In the genomic region with DNA sequence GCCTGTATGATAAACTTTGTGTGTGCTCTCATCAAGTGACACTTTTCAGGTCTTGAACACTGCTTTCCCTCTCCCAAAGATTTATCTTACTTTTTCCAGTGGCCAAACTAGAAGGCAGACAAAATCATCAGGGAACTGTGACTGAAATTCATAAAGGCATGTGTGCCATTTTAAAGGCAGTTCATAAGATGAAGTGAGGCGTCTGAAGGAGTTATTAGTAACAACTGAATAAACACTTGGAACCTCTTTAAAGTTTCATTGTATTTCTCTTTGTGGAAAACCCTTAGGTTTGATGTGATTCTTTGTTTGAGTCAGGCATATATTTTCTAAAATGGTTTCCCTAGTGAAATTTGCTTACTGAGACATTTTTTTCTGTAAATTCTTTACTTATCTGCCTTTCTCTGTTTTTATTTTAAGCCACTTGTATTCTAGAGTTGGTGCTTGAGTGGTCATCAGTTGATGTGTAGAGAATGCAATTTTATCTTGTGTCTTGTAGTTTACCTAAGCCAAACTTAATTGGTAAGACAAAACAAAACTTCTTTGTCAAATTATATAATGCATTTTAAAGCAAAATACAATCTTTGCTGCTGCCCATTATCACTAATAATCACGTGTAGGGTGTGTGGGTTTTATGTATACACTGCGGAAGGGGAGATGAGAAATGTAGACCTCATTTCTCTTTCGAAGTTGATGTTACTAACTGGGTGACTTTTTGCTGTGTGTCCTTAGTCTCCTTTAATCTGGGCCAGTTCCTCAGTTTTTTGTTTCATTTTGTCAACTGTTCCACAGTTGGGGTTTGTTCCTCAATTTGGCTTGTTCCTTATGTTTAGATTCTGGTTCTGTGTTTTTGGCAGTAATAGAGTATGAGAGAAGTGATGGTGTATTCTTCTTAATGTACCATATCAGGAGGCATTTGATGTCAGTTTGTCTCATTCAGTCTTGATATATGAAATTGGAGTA, we compare ENCODE assay signal across 13 cellular contexts. TPM values are rescaled to one million over a fixed set of nuclear protein-coding genes. Genes with fewer than 3 reads are reported as not detected.
DNase-seq lines count a peak whose midpoint lies in the region; ATAC-seq and TF ChIP-seq lines count a peak whose summit lies in the region.
"Had no signal": no experiment of that assay in that cellular context is flagged by ENCODE, and none has a peak within 500 bp of the region (broad histone marks: within the 10 kb centered on the region; RNA-seq: fewer than 3 reads in every experiment).

No MANE protein-coding gene starts in this region.

- no peaks in the 10 kb centered on the region for H3K9me3 ChIP-seq in neutrophil
- no peaks in the 10 kb centered on the region for H3K9me3 ChIP-seq in CD8-positive, alpha-beta memory T cell (ENCODE audit: low read length)
- H3K9me3 ChIP-seq: SJCRH30 had no signal

- no peak for ATAC-seq in activated T-helper 17 cell treated with anti-CD3 and anti-CD28 coated beads, Interleukin-2, amount 50 U/mL, for 72 hours (replicated peaks)
- ATAC-seq: activated T-cell treated with anti-CD3 and anti-CD28 coated beads, Interleukin-2, amount 50 U/mL, for 72 hours had no signal

- H3K36me3 ChIP-seq in neutrophil = no peaks in the 10 kb centered on the region
- H3K36me3 ChIP-seq in CD8-positive, alpha-beta memory T cell (ENCODE audit: insufficient read depth, low read length) = no peaks in the 10 kb centered on the region
- H3K36me3 ChIP-seq: SJCRH30 had no signal

- POLR2A ChIA-PET in CD8-positive, alpha-beta memory T cell (lab: Charles Lee) = no interaction called here

- CTCF ChIA-PET in CD8-positive, alpha-beta memory T cell (lab: Charles Lee) = no interaction called here

- peak overlapping the region; percentile 82 for H3K27ac ChIP-seq in neutrophil
- H3K27ac ChIP-seq in CD8-positive, alpha-beta memory T cell (ENCODE audit: low read depth, low read length) = no peak overlapping the region
- H3K27ac ChIP-seq: SJCRH30 had no signal

- peaks cover 31% of the 10 kb centered on the region for H3K4me1 Mint-ChIP-seq in activated T-helper 17 cell treated with anti-CD3 and anti-CD28 coated beads, Interleukin-2, amount 50 U/mL, for 72 hours
- peaks cover 34 to 61% (median 59%) of the 10 kb centered on the region in 3 donors for H3K4me1 Mint-ChIP-seq in CD8-positive, alpha-beta memory T cell

- H3K36me3 Mint-ChIP-seq in activated T-helper 17 cell treated with anti-CD3 and anti-CD28 coated beads, Interleukin-2, amount 50 U/mL, for 72 hours (ENCODE audit: low read depth) = peaks cover 89% of the 10 kb centered on the region
- H3K36me3 Mint-ChIP-seq in CD8-positive, alpha-beta memory T cell = peaks cover 4 to 11% (median 7%) of the 10 kb centered on the region in 3 donors

- no peaks in the 10 kb centered on the region for H3K9me3 Mint-ChIP-seq in activated T-helper 17 cell treated with anti-CD3 and anti-CD28 coated beads, Interleukin-2, amount 50 U/mL, for 72 hours
- no peaks in the 10 kb centered on the region for H3K9me3 Mint-ChIP-seq in CD8-positive, alpha-beta memory T cell
- H3K9me3 Mint-ChIP-seq: activated T-cell treated with anti-CD3 and anti-CD28 coated beads, Interleukin-2, amount 50 U/mL, for 72 hours had no signal

- no peaks in the 10 kb centered on the region for H3K27me3 Mint-ChIP-seq in activated T-helper 17 cell treated with anti-CD3 and anti-CD28 coated beads, Interleukin-2, amount 50 U/mL, for 72 hours
- H3K27me3 Mint-ChIP-seq in CD8-positive, alpha-beta memory T cell = peaks cover 0 to 14% of the 10 kb centered on the region in 2 donors

- H3K4me3 ChIP-seq in neutrophil (ENCODE audit: low read depth in 1 of 2, low read length in 1 of 2) = peak overlapping the region in 1 of 2 experiments; percentile 14
- no peak overlapping the region for H3K4me3 ChIP-seq in CD8-positive, alpha-beta memory T cell (ENCODE audit: low read length)
- H3K4me3 ChIP-seq: SJCRH30 had no signal

- no peaks in the 10 kb centered on the region for H3K27me3 ChIP-seq in neutrophil
- no peaks in the 10 kb centered on the region for H3K27me3 ChIP-seq in CD8-positive, alpha-beta memory T cell (ENCODE audit: insufficient read depth, low read length, poor library complexity, severe bottlenecking)
- H3K27me3 ChIP-seq: SJCRH30 had no signal

- peak; percentile 49 for DNase-seq in SIG-M5 treated with dmso at 0.1 percent for 504 hours (lab: John Stamatoyannopoulos, UW; ENCODE audit: unreplicated experiment)
- no peak for DNase-seq in SIG-M5 (lab: John Stamatoyannopoulos, UW)
- DNase-seq in Kasumi-1 (lab: John Stamatoyannopoulos, UW) = peak; percentile 44 to 76
- no peak for DNase-seq in NCI-H82 (lab: John Stamatoyannopoulos, UW)
- no peak for DNase-seq in CD8-positive, alpha-beta memory T cell
- DNase-seq in UCSD-AML1 (lab: John Stamatoyannopoulos, UW; ENCODE audit: unreplicated experiment) = no peak
- DNase-seq: activated T-cell treated with anti-CD3 and anti-CD28 coated beads, Interleukin-2, amount 50 U/mL, for 72 hours; NCI-H1694 treated with DMSO at 0.1 percent for 48 hours; NCI-H526 treated with DMSO at 0.1 percent for 48 hours; occipital lobe; SJCRH30 had no signal

- no peak overlapping the region for H3K27ac Mint-ChIP-seq in activated T-helper 17 cell treated with anti-CD3 and anti-CD28 coated beads, Interleukin-2, amount 50 U/mL, for 72 hours
- H3K27ac Mint-ChIP-seq in CD8-positive, alpha-beta memory T cell = no peak overlapping the region
- H3K27ac Mint-ChIP-seq: activated T-cell treated with anti-CD3 and anti-CD28 coated beads, Interleukin-2, amount 50 U/mL, for 72 hours had no signal

- H3K4me3 Mint-ChIP-seq in activated T-helper 17 cell treated with anti-CD3 and anti-CD28 coated beads, Interleukin-2, amount 50 U/mL, for 72 hours = peak overlapping the region; percentile 8
- H3K4me3 Mint-ChIP-seq in CD8-positive, alpha-beta memory T cell = no peak overlapping the region
- H3K4me3 Mint-ChIP-seq: activated T-cell treated with anti-CD3 and anti-CD28 coated beads, Interleukin-2, amount 50 U/mL, for 72 hours had no signal

- no peak for TF ChIP-seq CTCF in neutrophil (IDR thresholded peaks at IDR 0.05)

- H3K4me1 ChIP-seq in neutrophil (ENCODE audit: control insufficient read depth in 1 of 2, insufficient read depth in 1 of 2, low read depth in 1 of 2, low read length in 1 of 2) = peaks cover 92 to 100% of the 10 kb centered on the region in 2 experiments
- peaks cover 11% of the 10 kb centered on the region for H3K4me1 ChIP-seq in CD8-positive, alpha-beta memory T cell (ENCODE audit: insufficient read depth, low read length)

RNA-seq across cellular contexts. Expression of a gene that starts 56.8 kb away (rescaled TPM):
- 100 to 1,000 TPM; 238 to 481 TPM for total RNA-seq in activated T-helper 17 cell treated with anti-CD3 and anti-CD28 coated beads, Interleukin-2, amount 50 U/mL, for 72 hours
- total RNA-seq in CD8-positive, alpha-beta memory T cell = 100 to 1,000 TPM; 199 to 201 TPM
- polyA plus RNA-seq in CD8-positive, alpha-beta memory T cell = 94.0 TPM

Comparison
In these comparisons a context has a peak if more than half of its experiments do, and no peak if none do; other contexts are left out.
1. DNase-seq: peak in SIG-M5 treated with dmso at 0.1 percent for 504 hours (single experiment) and Kasumi-1 (2 of 2); none in SIG-M5 (single experiment), NCI-H82 (single experiment), CD8-positive, alpha-beta memory T cell (0 of 5) and UCSD-AML1 (single experiment).